ENCODE assay signal across 21 cellular contexts in the genomic region with DNA sequence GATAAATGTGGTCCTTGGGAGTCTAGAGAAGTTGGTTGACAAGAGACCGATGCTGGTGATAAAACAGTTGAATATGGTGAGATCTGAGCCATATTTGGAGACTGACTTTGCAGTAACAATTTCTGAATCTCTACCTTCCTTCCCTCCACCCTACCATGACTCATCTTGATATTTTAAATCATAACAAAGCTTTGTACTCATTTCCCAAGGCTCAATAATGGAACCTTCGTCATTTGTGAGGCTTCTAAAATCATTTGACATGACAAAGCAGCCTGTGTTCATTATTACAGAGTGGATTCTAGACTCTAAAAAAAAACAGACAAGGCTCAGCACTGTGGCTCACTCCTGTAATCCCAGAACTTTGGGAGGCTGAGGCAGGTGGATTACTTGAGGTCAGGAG. TPM values are rescaled to one million over a fixed set of nuclear protein-coding genes. Genes with fewer than 3 reads are reported as not detected.
"Had no signal": no experiment of that assay in that cellular context is flagged by ENCODE, and none has a peak within 500 bp of the region (broad histone marks: within the 10 kb centered on the region; RNA-seq: fewer than 3 reads in every experiment).

No MANE protein-coding gene starts in this region.

- DNase-seq: activated B cell treated with CpG ODN at 0.5 μM for 24 hours; activated CD4-positive, alpha-beta T cell treated with anti-CD3 and anti-CD28 coated beads, Interleukin-2, amount 10 ng/mL, durations not matched to agents 7 days and 5 days; activated CD8-positive, alpha-beta memory T cell treated with anti-CD3 and anti-CD28 coated beads, Interleukin-2, amount 50 U/mL, for 48 hours; activated gamma-delta T cell treated with Interleukin-2 at 50 U/mL for 16 hours; activated naive CD8-positive, alpha-beta T cell treated with anti-CD3 and anti-CD28 coated beads for 36 hours; activated T-cell treated with anti-CD3 and anti-CD28 coated beads, Interleukin-2, amount 50 U/mL, for 72 hours; amygdala; body of pancreas; kidney; left lung; nephron progenitor cell; psoas muscle; sigmoid colon; stimulated activated CD4-positive, alpha-beta T cell treated with anti-CD3 and anti-CD28 coated beads, Interleukin-1b, Interleukin-23, amount 100 ng/mL, for 48 hours had no signal

- H3K4me3 Mint-ChIP-seq: activated B cell treated with CpG ODN at 0.5 μM for 24 hours; activated CD4-positive, alpha-beta T cell treated with anti-CD3 and anti-CD28 coated beads, Interleukin-2, amount 10 ng/mL, durations not matched to agents 7 days and 5 days; activated naive CD8-positive, alpha-beta T cell treated with anti-CD3 and anti-CD28 coated beads for 36 hours; activated T-cell treated with anti-CD3 and anti-CD28 coated beads, Interleukin-2, amount 50 U/mL, for 72 hours; central memory CD8-positive, alpha-beta T cell; nephron progenitor cell had no signal

- H3K9me3 Mint-ChIP-seq: activated B cell treated with CpG ODN at 0.5 μM for 24 hours; activated CD4-positive, alpha-beta T cell treated with anti-CD3 and anti-CD28 coated beads, Interleukin-2, amount 10 ng/mL, durations not matched to agents 7 days and 5 days; activated naive CD8-positive, alpha-beta T cell treated with anti-CD3 and anti-CD28 coated beads for 36 hours; central memory CD8-positive, alpha-beta T cell had no signal

- H3K27me3 Mint-ChIP-seq: activated CD4-positive, alpha-beta T cell treated with anti-CD3 and anti-CD28 coated beads, Interleukin-2, amount 10 ng/mL, durations not matched to agents 7 days and 5 days; activated naive CD8-positive, alpha-beta T cell treated with anti-CD3 and anti-CD28 coated beads for 36 hours had no signal

- H3K27ac ChIP-seq: body of pancreas, coronary artery, hepatocyte, left lung, psoas muscle, sigmoid colon had no signal

- H3K36me3 ChIP-seq: left lung, sigmoid colon had no signal

- H3K4me1 Mint-ChIP-seq: activated B cell treated with CpG ODN at 0.5 μM for 24 hours; activated CD4-positive, alpha-beta T cell treated with anti-CD3 and anti-CD28 coated beads, Interleukin-2, amount 10 ng/mL, durations not matched to agents 7 days and 5 days; activated naive CD8-positive, alpha-beta T cell treated with anti-CD3 and anti-CD28 coated beads for 36 hours; central memory CD8-positive, alpha-beta T cell had no signal

- ATAC-seq: body of pancreas, left lung, psoas muscle had no signal

- H3K9me3 ChIP-seq: body of pancreas, left lung, psoas muscle, sigmoid colon had no signal

- H3K27ac Mint-ChIP-seq: activated B cell treated with CpG ODN at 0.5 μM for 24 hours; activated CD4-positive, alpha-beta T cell treated with anti-CD3 and anti-CD28 coated beads, Interleukin-2, amount 10 ng/mL, durations not matched to agents 7 days and 5 days; activated naive CD8-positive, alpha-beta T cell treated with anti-CD3 and anti-CD28 coated beads for 36 hours; activated T-cell treated with anti-CD3 and anti-CD28 coated beads, Interleukin-2, amount 50 U/mL, for 72 hours; nephron progenitor cell had no signal

- H3K4me3 ChIP-seq: body of pancreas, coronary artery, hepatocyte, left lung, psoas muscle, sigmoid colon had no signal

- H3K27me3 ChIP-seq: body of pancreas, hepatocyte, left lung, sigmoid colon had no signal

- H3K36me3 Mint-ChIP-seq: activated naive CD8-positive, alpha-beta T cell treated with anti-CD3 and anti-CD28 coated beads for 36 hours had no signal

- H3K4me1 ChIP-seq: body of pancreas, left lung, psoas muscle, sigmoid colon had no signal

RNA-seq across cellular contexts. Expression of a gene that starts 54.0 kb away (rescaled TPM):
- total RNA-seq: activated B cell treated with CpG ODN at 0.5 μM for 24 hours; activated CD4-positive, alpha-beta T cell treated with anti-CD3 and anti-CD28 coated beads, Interleukin-2, amount 10 ng/mL, durations not matched to agents 7 days and 5 days; activated naive CD8-positive, alpha-beta T cell treated with anti-CD3 and anti-CD28 coated beads for 36 hours; activated T-cell treated with anti-CD3 and anti-CD28 coated beads, Interleukin-2, amount 50 U/mL, for 72 hours; body of pancreas; endothelial cell of umbilical vein; glomerular endothelial cell; hepatocyte; kidney; left lung; mesenteric fat pad; omental fat pad; psoas muscle; sigmoid colon had no signal
- polyA plus RNA-seq: endothelial cell of umbilical vein, hepatocyte, sigmoid colon had no signal
